1 cellular context compared by ENCODE assay signal in genomic region chr14:24013654-24014514, GRCh38.
TF ChIP-seq lines count a peak whose summit lies in the region.

No MANE protein-coding gene starts in this region.

TF ChIP-seq in K562, 482 proteins besides CTCF, POLR2A, EP300 and RAD21:
- TF ChIP-seq DEAF1 (CRISPR knock-in tag; IDR thresholded peaks at IDR 0.05): peak; percentile 61
- peak; percentile 53; the same call in 1 of the 2 replicates for TF ChIP-seq SMC3 (conservative IDR thresholded peaks at IDR 0.05; ENCODE audit: insufficient read depth, low read depth, low read length)
- TF ChIP-seq SOX6 (IDR thresholded peaks at IDR 0.05): 0 out of 2 replicates have a peak, but pooled peaks have one; percentile 11
- TF ChIP-seq ARID2 (IDR thresholded peaks at IDR 0.05): peak; percentile 69; the same call in 1 of the 2 replicates
- TF ChIP-seq NFIC (IDR thresholded peaks at IDR 0.05): 0 out of 2 replicates have a peak, but pooled peaks have one; percentile 14
- peak; percentile 55; the same call in 1 of the 2 replicates for TF ChIP-seq CC2D1A (IDR thresholded peaks at IDR 0.05)
- no peak for TF ChIP-seq POLR3G (IDR thresholded peaks at IDR 0.05; ENCODE audit: extremely low read depth, insufficient read length, insufficient replicate concordance)
- TF ChIP-seq ZC3H8 (IDR thresholded peaks at IDR 0.05): no peak
- TF ChIP-seq FOXK2 (conservative IDR thresholded peaks at IDR 0.05 in 1 of 2, IDR thresholded peaks at IDR 0.05 in 1 of 2; ENCODE audit: low read depth in 2 of 2): peak; percentile 61 to 70; a peak in 3 of 4 replicates
